In genomic region chr10:15898046-15898445, GRCh38 we compare ENCODE assay signal across 9 cellular contexts. TPM values are rescaled to one million over a fixed set of nuclear protein-coding genes. Genes with fewer than 3 reads are reported as not detected.
DNase-seq lines count a peak whose midpoint lies in the region; ATAC-seq and TF ChIP-seq lines count a peak whose summit lies in the region.
"Had no signal": no experiment of that assay in that cellular context is flagged by ENCODE, and none has a peak within 500 bp of the region (broad histone marks: within the 10 kb centered on the region; RNA-seq: fewer than 3 reads in every experiment).

No MANE protein-coding gene starts in this region.

- no peak overlapping the region for H2AFZ ChIP-seq in OCI-LY3 (ENCODE audit: low read depth, low read length)

- H3K27me3 ChIP-seq in OCI-LY3 (ENCODE audit: low read depth, low read length) (no peaks in the 10 kb centered on the region), left lung (peaks cover 0 to 21% of the 10 kb centered on the region in 2 donors)

- in situ Hi-C loops in ACHN (cut with HindIII; ENCODE audit: low pct_ligation_motif_present, low pct_unique_long_range_greater_than_20kb, low sequenced_read_pairs) (no loop called here), GM13977 (cut with MboI; ENCODE audit: low pct_unique_long_range_greater_than_20kb, low sequenced_read_pairs, unreplicated experiment) (loop anchor here (25.0 kb wide), 1 partner anchor 914 kb away; the partner anchor contains the start of gene RSU1)

- H3K79me2 ChIP-seq in OCI-LY3 (ENCODE audit: low read length), result no peaks in the 10 kb centered on the region

- no peak for ATAC-seq in left lung

- intact Hi-C loops in left lung (cut with DNase I), result no loop called here

- H3K9me3 ChIP-seq in OCI-LY3 (ENCODE audit: insufficient read depth, low read length), result no peaks in the 10 kb centered on the region
- H3K9me3 ChIP-seq in left lung, result no peaks in the 10 kb centered on the region
- H3K9me3 ChIP-seq: transverse colon had no signal

- H3K4me1 ChIP-seq in OCI-LY3 (ENCODE audit: low read length), result no peaks in the 10 kb centered on the region
- H3K4me1 ChIP-seq in left lung, result no peaks in the 10 kb centered on the region
- H3K4me1 ChIP-seq: transverse colon had no signal

- DNase-seq in ACHN, result peak; percentile 11
- DNase-seq in GM13977 (ENCODE audit: low spot score), result no peak
- DNase-seq in fibroblast of the aortic adventitia (ENCODE audit: low read depth), result peak; percentile 21
- no peak for DNase-seq in left lung
- no peak for DNase-seq in mesenteric fat pad (ENCODE audit: low spot score)
- no peak for DNase-seq in NCI-H146 (lab: John Stamatoyannopoulos, UW)
- no peak for DNase-seq in NCI-H1092 (lab: John Stamatoyannopoulos, UW)
- DNase-seq: transverse colon had no signal

- no peak overlapping the region for H3K4me2 ChIP-seq in OCI-LY3 (ENCODE audit: low read length)

- H3K36me3 ChIP-seq in OCI-LY3 (replicated peaks; ENCODE audit: low read depth, low read length), result no peaks in the 10 kb centered on the region
- no peaks in the 10 kb centered on the region for H3K36me3 ChIP-seq in left lung
- H3K36me3 ChIP-seq: transverse colon had no signal

- TF ChIP-seq CTCF in GM13977 (IDR thresholded peaks at IDR 0.05; ENCODE audit: extremely low read depth, insufficient read depth, missing control alignments) (peak; percentile 16), OCI-LY3 (IDR thresholded peaks at IDR 0.05; ENCODE audit: low read depth, low read length) (peak; percentile 28), fibroblast of the aortic adventitia (IDR thresholded peaks at IDR 0.05; ENCODE audit: insufficient read depth, low read length) (peak; percentile 46), left lung (IDR thresholded peaks at IDR 0.05) (no peak)

- H3K9ac ChIP-seq in OCI-LY3 (ENCODE audit: low read length), result no peak overlapping the region

- no peaks in the 10 kb centered on the region for H4K20me1 ChIP-seq in OCI-LY3 (ENCODE audit: insufficient read depth, low read length)

- H3K27ac ChIP-seq in OCI-LY3 (ENCODE audit: low read length), result no peak overlapping the region
- H3K27ac ChIP-seq in left lung, result no peak overlapping the region
- H3K27ac ChIP-seq: transverse colon had no signal

- H3K4me3 ChIP-seq in OCI-LY3 (ENCODE audit: low read length) (no peak overlapping the region), fibroblast of the aortic adventitia (ENCODE audit: low read depth, low read length) (no peak overlapping the region), left lung (no peak overlapping the region)
- H3K4me3 ChIP-seq: transverse colon had no signal

RNA-seq across cellular contexts. Expression of gene MINDY3, which starts 37.7 kb away (rescaled TPM):
- total RNA-seq in fibroblast of the aortic adventitia (ENCODE audit: low replicate concordance), result 36.2 and 43.6 TPM in 2 replicates
- total RNA-seq in left lung, result 10 to 100 TPM; 27.5 to 29.6 TPM
- 25.4 TPM for total RNA-seq in mesenteric fat pad

Comparison
In these comparisons a context has a peak if more than half of its experiments do, and no peak if none do; other contexts are left out.
1. DNase-seq: peak in ACHN (single experiment) and fibroblast of the aortic adventitia (single experiment); none in GM13977 (single experiment), left lung (0 of 2), mesenteric fat pad (single experiment), NCI-H146 (single experiment) and NCI-H1092 (single experiment).
2. CTCF ChIP-seq: peak in GM13977 (single experiment), OCI-LY3 (single experiment) and fibroblast of the aortic adventitia (single experiment); none in left lung (0 of 2).